In the genomic region with DNA sequence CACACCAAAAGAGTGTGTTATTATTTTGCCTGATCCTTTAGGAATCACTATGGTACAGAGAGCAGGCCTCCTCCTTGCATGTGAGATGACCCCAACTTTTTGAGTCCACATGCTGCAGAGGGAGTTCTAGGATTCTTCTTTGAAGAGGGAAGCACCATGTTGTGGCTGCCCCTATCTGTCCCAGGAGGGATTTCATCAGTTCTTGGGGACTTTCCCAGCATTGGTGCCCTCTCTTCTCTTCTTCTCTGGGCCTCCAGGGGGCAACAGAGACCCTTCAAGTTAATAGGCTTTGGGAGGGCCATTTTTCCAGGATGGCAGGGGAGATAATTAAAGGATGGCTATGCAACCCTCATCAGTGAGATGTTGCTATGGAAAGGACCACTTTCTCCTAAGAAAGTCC, we compare ENCODE assay signal across 1 cellular context.
A peak's percentile ranks its signal among the peaks of the same experiment; 100 is the strongest.
TF ChIP-seq lines count a peak whose summit lies in the region.

No MANE protein-coding gene starts in this region.

TF ChIP-seq in HepG2, 621 proteins besides CTCF, POLR2A, EP300 and RAD21:
- TF ChIP-seq ATRX (CRISPR knock-in tag; IDR thresholded peaks at IDR 0.05; ENCODE audit: borderline replicate concordance) (no peak), STAG1 (CRISPR knock-in tag; IDR thresholded peaks at IDR 0.05) (peak; percentile 28)
